In the genomic region with DNA sequence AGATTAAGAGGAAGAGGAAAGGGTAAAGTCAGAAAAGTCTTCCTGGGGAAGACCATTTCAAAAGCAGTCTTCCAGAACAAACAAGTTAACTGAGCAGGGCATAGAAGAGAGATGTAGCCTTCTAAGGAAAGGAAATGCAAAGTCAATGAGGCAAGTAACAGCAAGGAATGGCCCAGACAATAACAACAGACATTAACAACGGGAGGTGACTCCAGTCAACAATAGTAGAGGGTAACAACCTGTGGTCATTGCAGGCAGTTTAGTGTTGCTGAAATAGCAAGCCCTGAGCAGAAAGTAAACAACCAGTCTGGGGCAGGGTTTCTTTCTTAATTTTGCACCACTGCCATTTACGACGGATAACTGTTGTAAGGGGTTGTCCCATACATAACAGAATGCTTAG, we compare ENCODE assay signal across 12 cellular contexts. TPM values are rescaled to one million over a fixed set of nuclear protein-coding genes. Genes with fewer than 3 reads are reported as not detected.
DNase-seq lines count a peak whose midpoint lies in the region; ATAC-seq, FAIRE-seq and TF ChIP-seq lines count a peak whose summit lies in the region.
"Had no signal": no experiment of that assay in that cellular context is flagged by ENCODE, and none has a peak within 500 bp of the region (broad histone marks: within the 10 kb centered on the region; RNA-seq: fewer than 3 reads in every experiment).

No MANE protein-coding gene starts in this region.

- H4K20me1 ChIP-seq in BLaER1, result peaks cover 54% of the 10 kb centered on the region

- peak overlapping the region; percentile 94 for H3K4me3 Mint-ChIP-seq in HFFc6
- H3K4me3 Mint-ChIP-seq in activated naive CD8-positive, alpha-beta T cell treated with anti-CD3 and anti-CD28 coated beads for 36 hours, result peak overlapping the region; percentile 94

- no peaks in the 10 kb centered on the region for H3K9me3 Mint-ChIP-seq in HFFc6
- no peaks in the 10 kb centered on the region for H3K9me3 Mint-ChIP-seq in activated naive CD8-positive, alpha-beta T cell treated with anti-CD3 and anti-CD28 coated beads for 36 hours

- H3K9me3 ChIP-seq in BLaER1, result no peaks in the 10 kb centered on the region
- H3K9me3 ChIP-seq: mucosa of descending colon, tibial nerve had no signal

- ATAC-seq in left lobe of liver, result peak; percentile 34
- ATAC-seq in esophagus mucosa, result no peak
- ATAC-seq: mucosa of descending colon had no signal

- peaks cover 25% of the 10 kb centered on the region for H3K4me1 ChIP-seq in BLaER1

- H3K27ac ChIP-seq in BLaER1, result no peak overlapping the region

- H3K4me2 ChIP-seq in BLaER1, result peak overlapping the region; percentile 73

- peak overlapping the region; percentile 19; the same call in 1 of the 2 replicates for H3K9ac ChIP-seq in BLaER1

- peak overlapping the region; percentile 8; the same call in 1 of the 2 replicates for H3K27ac Mint-ChIP-seq in HFFc6
- peak overlapping the region; percentile 63 for H3K27ac Mint-ChIP-seq in activated naive CD8-positive, alpha-beta T cell treated with anti-CD3 and anti-CD28 coated beads for 36 hours

- H3K36me3 ChIP-seq in BLaER1, result 0 out of 2 replicates have a peak, but pooled peaks cover 9% of the 10 kb centered on the region
- H3K36me3 ChIP-seq: tibial nerve had no signal

- peaks cover 27% of the 10 kb centered on the region for H3K4me1 Mint-ChIP-seq in HFFc6 (ENCODE audit: low read depth)
- H3K4me1 Mint-ChIP-seq in activated naive CD8-positive, alpha-beta T cell treated with anti-CD3 and anti-CD28 coated beads for 36 hours, result peaks cover 33% of the 10 kb centered on the region

- DNase-seq in HFFc6 (no peak), left lobe of liver (ENCODE audit: low spot score) (no peak), RCC 7860 (ENCODE audit: low spot score) (no peak), SHP77 (lab: John Stamatoyannopoulos, UW) (no peak), MV-4-11 (lab: John Stamatoyannopoulos, UW) (no peak)
- no peak for DNase-seq in activated naive CD8-positive, alpha-beta T cell treated with anti-CD3 and anti-CD28 coated beads for 36 hours
- DNase-seq: stimulated activated CD4-positive, alpha-beta T cell treated with anti-CD3 and anti-CD28 coated beads, Interleukin-1b, Interleukin-23, amount 100 ng/mL, for 48 hours had no signal

- H3K27me3 Mint-ChIP-seq in HFFc6 (ENCODE audit: insufficient read depth), result no peaks in the 10 kb centered on the region; the same call in 1 of the 2 replicates
- no peaks in the 10 kb centered on the region for H3K27me3 Mint-ChIP-seq in activated naive CD8-positive, alpha-beta T cell treated with anti-CD3 and anti-CD28 coated beads for 36 hours

- no peaks in the 10 kb centered on the region for H3K36me3 Mint-ChIP-seq in HFFc6 (ENCODE audit: low read depth)
- H3K36me3 Mint-ChIP-seq in activated naive CD8-positive, alpha-beta T cell treated with anti-CD3 and anti-CD28 coated beads for 36 hours, result peaks cover 19% of the 10 kb centered on the region

- no peak for TF ChIP-seq CTCF in HFFc6 (IDR thresholded peaks at IDR 0.05)

- no peak for FAIRE-seq in RCC 7860 (lab: Jason Lieb, UNC)
- FAIRE-seq: D721Med had no signal

- H3K27me3 ChIP-seq in BLaER1, result no peaks in the 10 kb centered on the region
- H3K27me3 ChIP-seq: tibial nerve had no signal

- peak overlapping the region; percentile 80; the same call in 1 of the 2 replicates for H3K4me3 ChIP-seq in BLaER1
- H3K4me3 ChIP-seq: mucosa of descending colon, tibial nerve had no signal

RNA-seq across cellular contexts. Expression of a gene that starts 2.1 kb away (rescaled TPM):
- 10 to 100 TPM; 17.4 to 25.4 (median 18.4) TPM for total RNA-seq in HFFc6 (2021; fragmentation: NEBNext Ultra II Directional; extraction: Animal tissue kit (Norgen Biotek cat#: 25700))
- 10 to 100 TPM; 64.4 to 66.8 TPM for total RNA-seq in activated naive CD8-positive, alpha-beta T cell treated with anti-CD3 and anti-CD28 coated beads for 36 hours
- total RNA-seq in left lobe of liver, result 35.1 TPM
- total RNA-seq in esophagus mucosa, result 21.6 TPM

RNA-seq across cellular contexts. Expression of a gene that starts 12.2 kb away (rescaled TPM):
- 10 to 100 TPM in 5 of 6 experiments, 1 to 10 TPM in 1; 8.8 to 11.5 (median 10.8) TPM for total RNA-seq in HFFc6 (2021; fragmentation: NEBNext Ultra II Directional; extraction: Animal tissue kit (Norgen Biotek cat#: 25700))
- total RNA-seq in activated naive CD8-positive, alpha-beta T cell treated with anti-CD3 and anti-CD28 coated beads for 36 hours, result 10 to 100 TPM; 33.3 to 33.9 TPM
- 4.6 TPM for total RNA-seq in left lobe of liver
- 6.1 TPM for total RNA-seq in esophagus mucosa
